ENCODE assay signal across 1 cellular context in genomic region chr6:90158945-90159344, GRCh38.
TF ChIP-seq lines count a peak whose summit lies in the region.

No MANE protein-coding gene starts in this region.

TF ChIP-seq in K562, 482 proteins besides CTCF, POLR2A, EP300 and RAD21 (continued from another document):
- no peak for TF ChIP-seq NUFIP1 (IDR thresholded peaks at IDR 0.05; ENCODE audit: partially characterized antibody)
- TF ChIP-seq MEF2A (IDR thresholded peaks at IDR 0.05; ENCODE audit: control insufficient read depth, low read depth, low read length) = no peak
- TF ChIP-seq GTF2B (IDR thresholded peaks at IDR 0.05; ENCODE audit: extremely low read depth, insufficient read length) = no peak
- no peak for TF ChIP-seq ZBTB49 (CRISPR knock-in tag; IDR thresholded peaks at IDR 0.05; ENCODE audit: borderline replicate concordance)
- no peak for TF ChIP-seq GATAD2A (IDR thresholded peaks at IDR 0.05)
- no peak for TF ChIP-seq ZNF280A (IDR thresholded peaks at IDR 0.05; ENCODE audit: low read depth, partially characterized antibody)
- TF ChIP-seq ZNF57 (CRISPR knock-in tag; IDR thresholded peaks at IDR 0.05) = no peak
- TF ChIP-seq ZNF398 (CRISPR knock-in tag; IDR thresholded peaks at IDR 0.05) = no peak
- TF ChIP-seq CBFA2T3 (IDR thresholded peaks at IDR 0.05) = peak; percentile 76
- TF ChIP-seq CBFB (CRISPR knock-in tag; IDR thresholded peaks at IDR 0.05) = no peak
- TF ChIP-seq TCF3 (CRISPR knock-in tag; IDR thresholded peaks at IDR 0.05) = peak; percentile 88
- no peak for TF ChIP-seq ZNF609 (CRISPR knock-in tag; IDR thresholded peaks at IDR 0.05; ENCODE audit: borderline replicate concordance)
- TF ChIP-seq TAF15 (IDR thresholded peaks at IDR 0.05; ENCODE audit: low read depth, low read length) = no peak
- no peak for TF ChIP-seq ZNF785 (CRISPR knock-in tag; IDR thresholded peaks at IDR 0.05)
- TF ChIP-seq TFAM (CRISPR knock-in tag; conservative IDR thresholded peaks at IDR 0.05) = no peak
- no peak for TF ChIP-seq TRIM24 (IDR thresholded peaks at IDR 0.05)
- no peak for TF ChIP-seq TBL1XR1 (IDR thresholded peaks at IDR 0.05; ENCODE audit: low read length in 2 of 2)
- peak; percentile 18 for TF ChIP-seq MEIS2 (IDR thresholded peaks at IDR 0.05; ENCODE audit: partially characterized antibody)
- no peak for TF ChIP-seq HES1 (IDR thresholded peaks at IDR 0.05; ENCODE audit: low read depth)
- TF ChIP-seq ZNF586 (CRISPR knock-in tag; conservative IDR thresholded peaks at IDR 0.05) = no peak
- TF ChIP-seq ZNF449 (CRISPR knock-in tag; IDR thresholded peaks at IDR 0.05) = no peak
- no peak for TF ChIP-seq E4F1 (CRISPR knock-in tag; IDR thresholded peaks at IDR 0.05; ENCODE audit: borderline replicate concordance)
- no peak for TF ChIP-seq SMARCC2 (IDR thresholded peaks at IDR 0.05; ENCODE audit: low read depth)
- TF ChIP-seq SPI1 (IDR thresholded peaks at IDR 0.05; ENCODE audit: borderline replicate concordance, low read depth, low read length) = no peak
